Comparison of ENCODE assay signal across 7 cellular contexts in the genomic region with DNA sequence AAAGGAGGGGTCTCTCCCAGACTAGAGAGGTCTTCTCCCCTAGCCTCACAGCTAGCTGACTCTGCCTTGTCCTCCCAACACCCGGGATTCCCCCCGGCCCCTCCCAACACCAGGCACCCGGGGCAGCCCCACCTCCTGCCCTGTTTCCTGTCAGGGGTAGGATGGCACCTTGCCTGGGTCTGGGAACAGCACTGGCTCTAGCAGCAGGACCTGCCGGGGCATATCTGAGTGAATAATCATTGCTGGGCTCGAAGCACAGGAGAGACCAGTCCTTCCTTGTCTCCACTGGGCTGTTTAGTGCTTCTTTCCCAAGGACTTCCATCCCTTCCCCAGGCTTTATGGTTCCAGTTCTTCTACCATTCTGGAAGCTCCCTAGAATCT. TPM values are rescaled to one million over a fixed set of nuclear protein-coding genes. Genes with fewer than 3 reads are reported as not detected.
DNase-seq lines count a peak whose midpoint lies in the region; ATAC-seq lines count a peak whose summit lies in the region.
"Had no signal": no experiment of that assay in that cellular context is flagged by ENCODE, and none has a peak within 500 bp of the region (broad histone marks: within the 10 kb centered on the region; RNA-seq: fewer than 3 reads in every experiment).

No MANE protein-coding gene starts in this region.

- peaks cover 60 to 89% (median 73%) of the 10 kb centered on the region in 11 experiments; a peak in 21 of 22 replicates for H4K20me1 ChIP-seq in BLaER1 treated with 17β-estradiol and CSF1 and Interleukin-3, amounts not matched to agents 10 nM and 100 nM

- no peak overlapping the region for H3K4me3 ChIP-seq in BLaER1 treated with 17β-estradiol and CSF1 and Interleukin-3, amounts not matched to agents 10 nM and 100 nM

- H3K9me3 Mint-ChIP-seq in stimulated activated naive B cell treated with anti-CD40 and anti-IgM and Interleukin-4, amounts not matched to agents 10 μg/mL and 1 μg/mL and 100 μg/mL, for 72 hours = no peaks in the 10 kb centered on the region

- no peak overlapping the region for H3K27ac ChIP-seq in BLaER1 treated with 17β-estradiol and CSF1 and Interleukin-3, amounts not matched to agents 10 nM and 100 nM
- H3K27ac ChIP-seq in caudate nucleus (ENCODE audit: low read depth, low read length) = peak overlapping the region; percentile 95

- DNase-seq in caudate nucleus (lab: John Stamatoyannopoulos, UW) = peak in 33 of 61 donors; percentile 11 to 73 (median 32)
- DNase-seq in lung microvascular endothelial cell (ENCODE audit: low read depth in 2 of 2) = peak; percentile 56 to 70
- DNase-seq in activated CD8-positive, alpha-beta memory T cell treated with anti-CD3 and anti-CD28 coated beads, Interleukin-2, amount 50 U/mL, for 48 hours = no peak
- DNase-seq in stimulated activated naive B cell treated with anti-CD40 and anti-IgM and Interleukin-4, amounts not matched to agents 10 μg/mL and 1 μg/mL and 100 μg/mL, for 72 hours = no peak
- DNase-seq: RPMI8226 had no signal

- no peak overlapping the region for H3K4me3 Mint-ChIP-seq in stimulated activated naive B cell treated with anti-CD40 and anti-IgM and Interleukin-4, amounts not matched to agents 10 μg/mL and 1 μg/mL and 100 μg/mL, for 72 hours

- peaks cover 6 to 24% (median 17%) of the 10 kb centered on the region in 10 experiments; a peak in 18 of 20 replicates for H3K4me1 ChIP-seq in BLaER1 treated with 17β-estradiol and CSF1 and Interleukin-3, amounts not matched to agents 10 nM and 100 nM

- ATAC-seq in HG02885 (IDR thresholded peaks at IDR 0.05; ENCODE audit: poor library complexity, unreplicated experiment) = no peak
- ATAC-seq in stimulated activated naive B cell treated with anti-CD40 and anti-IgM and Interleukin-4, amounts not matched to agents 10 μg/mL and 1 μg/mL and 100 μg/mL, for 72 hours (replicated peaks) = no peak

- H3K27ac Mint-ChIP-seq in stimulated activated naive B cell treated with anti-CD40 and anti-IgM and Interleukin-4, amounts not matched to agents 10 μg/mL and 1 μg/mL and 100 μg/mL, for 72 hours = no peak overlapping the region

- H3K27me3 Mint-ChIP-seq in stimulated activated naive B cell treated with anti-CD40 and anti-IgM and Interleukin-4, amounts not matched to agents 10 μg/mL and 1 μg/mL and 100 μg/mL, for 72 hours = no peaks in the 10 kb centered on the region

- no peaks in the 10 kb centered on the region for H3K27me3 ChIP-seq in BLaER1 treated with 17β-estradiol and CSF1 and Interleukin-3, amounts not matched to agents 10 nM and 100 nM

- no peak overlapping the region for H3K9ac ChIP-seq in BLaER1 treated with 17β-estradiol and CSF1 and Interleukin-3, amounts not matched to agents 10 nM and 100 nM

- peaks cover 8 to 60% (median 32%) of the 10 kb centered on the region in 11 experiments; a peak in 21 of 22 replicates for H3K36me3 ChIP-seq in BLaER1 treated with 17β-estradiol and CSF1 and Interleukin-3, amounts not matched to agents 10 nM and 100 nM

- H3K9me3 ChIP-seq in BLaER1 treated with 17β-estradiol and CSF1 and Interleukin-3, amounts not matched to agents 10 nM and 100 nM (replicated peaks in 1 of 11) = no peaks in the 10 kb centered on the region

- H3K36me3 Mint-ChIP-seq in stimulated activated naive B cell treated with anti-CD40 and anti-IgM and Interleukin-4, amounts not matched to agents 10 μg/mL and 1 μg/mL and 100 μg/mL, for 72 hours = peaks cover 18 to 36% of the 10 kb centered on the region in 2 donors

- peaks cover 17 to 23% of the 10 kb centered on the region in 2 donors for H3K4me1 Mint-ChIP-seq in stimulated activated naive B cell treated with anti-CD40 and anti-IgM and Interleukin-4, amounts not matched to agents 10 μg/mL and 1 μg/mL and 100 μg/mL, for 72 hours

- H3K4me2 ChIP-seq in BLaER1 treated with 17β-estradiol and CSF1 and Interleukin-3, amounts not matched to agents 10 nM and 100 nM = peak overlapping the region in 6 of 11 experiments; percentile 14 to 80 (median 60); a peak in 8 of 22 replicates

RNA-seq across cellular contexts. Expression of a gene that starts 25.7 kb away (rescaled TPM):
- total RNA-seq in lung microvascular endothelial cell = 17.9 and 26.0 TPM in 2 replicates

RNA-seq across cellular contexts. Expression of a gene that starts 40.5 kb away (rescaled TPM):
- 0.44 and 1.6 TPM in 2 replicates for total RNA-seq in lung microvascular endothelial cell

RNA-seq across cellular contexts. Expression of a gene that starts 44.0 kb away (rescaled TPM):
- total RNA-seq in lung microvascular endothelial cell = 0.65 and 1.4 TPM in 2 replicates

RNA-seq across cellular contexts. Expression of a gene that starts 51.9 kb away (rescaled TPM):
- 23.8 TPM in 2 replicates for total RNA-seq in lung microvascular endothelial cell

Comparison
In these comparisons a context has a peak if more than half of its experiments do, and no peak if none do; other contexts are left out.
1. DNase-seq: peak in caudate nucleus (33 of 61) and lung microvascular endothelial cell (2 of 2); none in activated CD8-positive, alpha-beta memory T cell treated with anti-CD3 and anti-CD28 coated beads, Interleukin-2, amount 50 U/mL, for 48 hours (single experiment) and stimulated activated naive B cell treated with anti-CD40 and anti-IgM and Interleukin-4, amounts not matched to agents 10 μg/mL and 1 μg/mL and 100 μg/mL, for 72 hours (single experiment).